Comparison of ENCODE assay signal across 20 cellular contexts in genomic region chr2:241340621-241341163, GRCh38. TPM values are rescaled to one million over a fixed set of nuclear protein-coding genes. Genes with fewer than 3 reads are reported as not detected.
DNase-seq lines count a peak whose midpoint lies in the region; ATAC-seq, FAIRE-seq and TF ChIP-seq lines count a peak whose summit lies in the region.
"Had no signal": no experiment of that assay in that cellular context is flagged by ENCODE, and none has a peak within 500 bp of the region (broad histone marks: within the 10 kb centered on the region; RNA-seq: fewer than 3 reads in every experiment).

No MANE protein-coding gene starts in this region.

- intact Hi-C loops in right cardiac atrium (cut with DNase I) (no loop called here), Right ventricle myocardium superior (cut with DNase I) (no loop called here), aorta (cut with DNase I) (no loop called here)
- intact Hi-C loops in activated T-helper 2 cell treated with anti-CD3 and anti-CD28 coated beads, Interferon-gamma antibody, Interleukin-2, Interleukin-4, amounts not matched to agents 10 μg/mL and 5 μg/mL and 100 μg/mL, durations not matched to agents 14 hours and 24 hours and 36 hours (cut with micrococcal nuclease) = no loop called here

- no peak overlapping the region for H3K4me3 ChIP-seq in right cardiac atrium (ENCODE audit: low read length)
- H3K4me3 ChIP-seq in aorta (ENCODE audit: low read length in 2 of 2) = no peak overlapping the region
- H3K4me3 ChIP-seq: SK-N-MC had no signal

- no peak for FAIRE-seq in D721Med (lab: Jason Lieb, UNC)
- FAIRE-seq: colon, GM12892, GM19239 had no signal

- peak overlapping the region; percentile 75 for H3K27ac Mint-ChIP-seq in activated T-helper 2 cell treated with anti-CD3 and anti-CD28 coated beads, Interferon-gamma antibody, Interleukin-2, Interleukin-4, amounts not matched to agents 10 μg/mL and 5 μg/mL and 100 μg/mL, durations not matched to agents 14 hours and 24 hours and 36 hours
- peak overlapping the region; percentile 1 to 25 for H3K27ac Mint-ChIP-seq in natural killer cell treated with Interleukin-12 subunit alpha and Interleukin-12 subunit beta and Interleukin-15 and Interleukin-18, amount 100 ng/mL, for 72 hours
- H3K27ac Mint-ChIP-seq: activated B cell treated with CpG ODN at 0.5 μM for 24 hours had no signal

- H3K27me3 ChIP-seq in right cardiac atrium (ENCODE audit: control insufficient read depth, insufficient read depth) (no peaks in the 10 kb centered on the region), aorta (ENCODE audit: control insufficient read depth in 1 of 2, insufficient read depth in 2 of 2, low read length in 1 of 2) (no peaks in the 10 kb centered on the region)

- peaks cover 28% of the 10 kb centered on the region for H3K4me1 Mint-ChIP-seq in activated T-helper 2 cell treated with anti-CD3 and anti-CD28 coated beads, Interferon-gamma antibody, Interleukin-2, Interleukin-4, amounts not matched to agents 10 μg/mL and 5 μg/mL and 100 μg/mL, durations not matched to agents 14 hours and 24 hours and 36 hours (ENCODE audit: low read depth)
- H3K4me1 Mint-ChIP-seq in natural killer cell treated with Interleukin-12 subunit alpha and Interleukin-12 subunit beta and Interleukin-15 and Interleukin-18, amount 100 ng/mL, for 72 hours (ENCODE audit: low read depth in 2 of 2) = peaks cover 6 to 33% of the 10 kb centered on the region in 2 donors

- H3K4me1 ChIP-seq in right cardiac atrium (ENCODE audit: control insufficient read depth, insufficient read depth, low read length) = no peaks in the 10 kb centered on the region
- H3K4me1 ChIP-seq in aorta (ENCODE audit: control insufficient read depth in 1 of 2, insufficient read depth in 2 of 2, low read length in 2 of 2) = peaks cover 3 to 10% of the 10 kb centered on the region in 2 donors

- H3K27me3 Mint-ChIP-seq in activated T-helper 2 cell treated with anti-CD3 and anti-CD28 coated beads, Interferon-gamma antibody, Interleukin-2, Interleukin-4, amounts not matched to agents 10 μg/mL and 5 μg/mL and 100 μg/mL, durations not matched to agents 14 hours and 24 hours and 36 hours (ENCODE audit: low read depth) = no peaks in the 10 kb centered on the region
- no peaks in the 10 kb centered on the region for H3K27me3 Mint-ChIP-seq in natural killer cell treated with Interleukin-12 subunit alpha and Interleukin-12 subunit beta and Interleukin-15 and Interleukin-18, amount 100 ng/mL, for 72 hours
- H3K27me3 Mint-ChIP-seq: activated B cell treated with CpG ODN at 0.5 μM for 24 hours had no signal

- no peak overlapping the region for H3K4me3 Mint-ChIP-seq in activated T-helper 2 cell treated with anti-CD3 and anti-CD28 coated beads, Interferon-gamma antibody, Interleukin-2, Interleukin-4, amounts not matched to agents 10 μg/mL and 5 μg/mL and 100 μg/mL, durations not matched to agents 14 hours and 24 hours and 36 hours (ENCODE audit: low read depth)
- no peak overlapping the region for H3K4me3 Mint-ChIP-seq in natural killer cell treated with Interleukin-12 subunit alpha and Interleukin-12 subunit beta and Interleukin-15 and Interleukin-18, amount 100 ng/mL, for 72 hours
- H3K4me3 Mint-ChIP-seq: activated B cell treated with CpG ODN at 0.5 μM for 24 hours had no signal

- H3K9me3 Mint-ChIP-seq in activated T-helper 2 cell treated with anti-CD3 and anti-CD28 coated beads, Interferon-gamma antibody, Interleukin-2, Interleukin-4, amounts not matched to agents 10 μg/mL and 5 μg/mL and 100 μg/mL, durations not matched to agents 14 hours and 24 hours and 36 hours = no peaks in the 10 kb centered on the region
- no peaks in the 10 kb centered on the region for H3K9me3 Mint-ChIP-seq in natural killer cell treated with Interleukin-12 subunit alpha and Interleukin-12 subunit beta and Interleukin-15 and Interleukin-18, amount 100 ng/mL, for 72 hours
- H3K9me3 Mint-ChIP-seq: activated B cell treated with CpG ODN at 0.5 μM for 24 hours had no signal

- ATAC-seq in right cardiac atrium (peak in 1 of 2 donors; percentile 33), Right ventricle myocardium superior (ENCODE audit: poor library complexity) (no peak), aorta (ENCODE audit: low FRiP score) (no peak), GM18858 (IDR thresholded peaks at IDR 0.05; ENCODE audit: unreplicated experiment) (no peak)
- ATAC-seq in natural killer cell treated with Interleukin-12 subunit alpha and Interleukin-12 subunit beta and Interleukin-15 and Interleukin-18, amount 100 ng/mL, for 72 hours = no peak
- ATAC-seq: esophagus mucosa had no signal

- H3K9me3 ChIP-seq in right cardiac atrium (ENCODE audit: control insufficient read depth, low read length) (no peaks in the 10 kb centered on the region), aorta (ENCODE audit: control insufficient read depth, low read length) (no peaks in the 10 kb centered on the region)

- peaks cover 85% of the 10 kb centered on the region for H3K36me3 Mint-ChIP-seq in activated T-helper 2 cell treated with anti-CD3 and anti-CD28 coated beads, Interferon-gamma antibody, Interleukin-2, Interleukin-4, amounts not matched to agents 10 μg/mL and 5 μg/mL and 100 μg/mL, durations not matched to agents 14 hours and 24 hours and 36 hours (ENCODE audit: low read depth)
- H3K36me3 Mint-ChIP-seq in natural killer cell treated with Interleukin-12 subunit alpha and Interleukin-12 subunit beta and Interleukin-15 and Interleukin-18, amount 100 ng/mL, for 72 hours = peaks cover 34% of the 10 kb centered on the region

- DNase-seq in right cardiac atrium (no peak), Right ventricle myocardium superior (no peak), aorta (no peak), SKM-1 (lab: John Stamatoyannopoulos, UW; ENCODE audit: unreplicated experiment) (no peak), D721Med (ENCODE audit: insufficient read length, low spot score) (no peak)
- DNase-seq in activated T-helper 2 cell treated with anti-CD3 and anti-CD28 coated beads, Interferon-gamma antibody, Interleukin-2, Interleukin-4, amounts not matched to agents 10 μg/mL and 5 μg/mL and 100 μg/mL, durations not matched to agents 14 hours and 24 hours and 36 hours (ENCODE audit: low spot score) = no peak
- DNase-seq in natural killer cell treated with Interleukin-12 subunit alpha and Interleukin-12 subunit beta and Interleukin-15 and Interleukin-18, amount 100 ng/mL, for 72 hours (ENCODE audit: low spot score) = no peak
- DNase-seq: activated B cell treated with CpG ODN at 0.5 μM for 24 hours; activated gamma-delta T cell treated with Interleukin-2 at 50 U/mL for 16 hours; AML-193; EL; NCI-H2081 treated with DMSO at 0.1 percent for 48 hours; occipital lobe; stimulated activated CD4-positive, alpha-beta T cell treated with anti-CD3 and anti-CD28 coated beads, Interleukin-2, amount 100 ng/mL, for 48 hours had no signal

- H3K27ac ChIP-seq in right cardiac atrium (ENCODE audit: low read length) (peak overlapping the region; percentile 28), aorta (ENCODE audit: low read depth in 1 of 2, low read length in 2 of 2) (peak overlapping the region; percentile 22 to 28)

- TF ChIP-seq CTCF in D721Med (IDR thresholded peaks at IDR 0.05; ENCODE audit: insufficient read depth, missing control alignments) = no peak

- 63% methylated on average over 3 of the region's 3 CpGs for WGBS in right cardiac atrium
- 43 to 49% methylated on average over 3 of the region's 3 CpGs for WGBS in aorta, 2 donors

- H3K36me3 ChIP-seq in aorta (ENCODE audit: control insufficient read depth in 1 of 2, insufficient read depth in 2 of 2, low read length in 1 of 2) = peaks cover 6 to 7% of the 10 kb centered on the region in 2 donors

RNA-seq across cellular contexts. Expression of gene FARP2, which starts 15.4 kb away (rescaled TPM):
- 10 to 100 TPM; 22.6 to 28.4 (median 24.5) TPM for total RNA-seq in right cardiac atrium
- 6.1 TPM for polyA plus RNA-seq in right cardiac atrium
- 14.0 TPM for total RNA-seq in Right ventricle myocardium superior
- 38.1 and 38.2 TPM in 2 replicates for total RNA-seq in activated T-helper 2 cell treated with anti-CD3 and anti-CD28 coated beads, Interferon-gamma antibody, Interleukin-2, Interleukin-4, amounts not matched to agents 10 μg/mL and 5 μg/mL and 100 μg/mL, durations not matched to agents 14 hours and 24 hours and 36 hours
- total RNA-seq in natural killer cell treated with Interleukin-12 subunit alpha and Interleukin-12 subunit beta and Interleukin-15 and Interleukin-18, amount 100 ng/mL, for 72 hours = 10 to 100 TPM; 49.2 to 77.3 TPM
- 10 to 100 TPM; 49.1 to 64.4 TPM for total RNA-seq in aorta
- polyA plus RNA-seq in aorta = 10 to 100 TPM; 16.4 to 48.2 TPM

RNA-seq across cellular contexts. Expression of gene SEPTIN2, which starts 25.0 kb away (rescaled TPM):
- total RNA-seq in right cardiac atrium (100 to 1,000 TPM; 232 to 335 (median 247) TPM), Right ventricle myocardium superior (139 TPM), aorta (100 to 1,000 TPM; 345 to 394 TPM)
- polyA plus RNA-seq in right cardiac atrium (153 TPM), aorta (100 to 1,000 TPM; 218 to 243 TPM)
- total RNA-seq in activated T-helper 2 cell treated with anti-CD3 and anti-CD28 coated beads, Interferon-gamma antibody, Interleukin-2, Interleukin-4, amounts not matched to agents 10 μg/mL and 5 μg/mL and 100 μg/mL, durations not matched to agents 14 hours and 24 hours and 36 hours = 231 TPM in 2 replicates
- 100 to 1,000 TPM; 246 to 264 TPM for total RNA-seq in natural killer cell treated with Interleukin-12 subunit alpha and Interleukin-12 subunit beta and Interleukin-15 and Interleukin-18, amount 100 ng/mL, for 72 hours

RNA-seq across cellular contexts. Expression of gene HDLBP, which starts 25.2 kb away (rescaled TPM):
- total RNA-seq in right cardiac atrium = 100 to 1,000 TPM; 368 to 394 (median 376) TPM
- polyA plus RNA-seq in right cardiac atrium = 265 TPM
- total RNA-seq in Right ventricle myocardium superior = 373 TPM
- 282 and 293 TPM in 2 replicates for total RNA-seq in activated T-helper 2 cell treated with anti-CD3 and anti-CD28 coated beads, Interferon-gamma antibody, Interleukin-2, Interleukin-4, amounts not matched to agents 10 μg/mL and 5 μg/mL and 100 μg/mL, durations not matched to agents 14 hours and 24 hours and 36 hours
- 100 to 1,000 TPM; 295 to 479 TPM for total RNA-seq in natural killer cell treated with Interleukin-12 subunit alpha and Interleukin-12 subunit beta and Interleukin-15 and Interleukin-18, amount 100 ng/mL, for 72 hours
- total RNA-seq in aorta = 100 to 1,000 TPM; 415 to 476 TPM
- polyA plus RNA-seq in aorta = 100 to 1,000 TPM; 220 to 221 TPM
